In the genomic region with DNA sequence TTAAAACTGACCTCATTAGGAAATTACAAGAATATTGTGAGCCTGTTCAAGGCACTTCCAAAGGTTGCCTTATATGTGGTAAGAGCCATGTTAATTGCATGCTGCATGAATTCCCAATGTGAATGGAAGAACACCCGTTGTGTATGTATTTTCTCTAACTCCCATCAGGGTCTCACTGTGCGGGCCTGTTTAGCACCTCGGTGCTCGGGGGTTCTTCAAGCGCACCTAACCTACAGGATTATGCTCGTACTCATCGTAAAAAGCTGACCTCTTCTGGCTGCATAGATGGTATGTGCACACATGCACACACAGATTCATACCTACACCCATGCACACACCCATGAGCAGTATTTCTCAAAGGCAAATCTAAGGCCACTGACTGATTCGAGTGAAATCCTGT, we compare ENCODE assay signal across 8 cellular contexts.
"Had no signal": no experiment of that assay in that cellular context is flagged by ENCODE, and none has a peak within 500 bp of the region (broad histone marks: within the 10 kb centered on the region; RNA-seq: fewer than 3 reads in every experiment).

No MANE protein-coding gene starts in this region.

- H3K4me2 ChIP-seq: KMS-11 had no signal

- FAIRE-seq: HepG2, HTR-8/SVneo had no signal

- H3K9ac ChIP-seq: KMS-11 had no signal

- H3K9me3 Mint-ChIP-seq: IgD-negative memory B cell had no signal

- H3K4me3 Mint-ChIP-seq: IgD-negative memory B cell had no signal

- H3K27me3 Mint-ChIP-seq: IgD-negative memory B cell had no signal

- H3K27ac ChIP-seq: HL-60, KMS-11 had no signal

- ATAC-seq: HepG2 had no signal

- DNase-seq: IMR-90, KBM-7, KG1 had no signal

- H3K27ac Mint-ChIP-seq: IgD-negative memory B cell had no signal
